18 cellular contexts compared by ENCODE assay signal in the genomic region with DNA sequence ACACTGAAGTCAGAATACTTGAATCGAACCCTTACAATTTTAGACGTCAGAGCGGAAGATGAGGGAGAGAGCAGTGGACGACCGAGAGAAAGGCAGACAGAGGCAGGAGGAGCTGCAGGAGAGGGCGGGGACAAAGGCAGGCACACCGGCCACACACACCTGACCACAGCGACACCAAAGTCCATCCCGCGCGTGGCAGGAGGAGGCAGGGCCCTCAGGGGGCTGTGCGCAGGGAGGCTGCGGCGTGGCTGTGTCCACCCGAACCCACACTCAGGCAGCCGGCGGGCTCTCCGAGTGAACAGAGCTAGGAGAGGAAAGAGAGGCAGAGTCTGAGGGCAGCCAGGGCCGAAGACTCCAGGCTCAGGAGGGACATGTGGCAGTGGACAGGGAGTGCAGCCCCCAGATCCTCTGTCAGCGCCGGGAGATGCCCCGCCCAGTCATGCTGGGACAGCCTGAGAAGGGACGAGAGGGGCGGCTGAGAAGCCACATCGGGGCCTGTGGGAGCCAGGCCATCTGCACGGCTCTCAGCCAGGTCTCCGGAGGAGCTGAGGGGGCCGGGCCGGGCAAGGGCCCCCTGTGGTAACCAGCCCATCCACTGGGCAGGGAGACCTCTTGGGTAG. TPM values are rescaled to one million over a fixed set of nuclear protein-coding genes. Genes with fewer than 3 reads are reported as not detected.
DNase-seq lines count a peak whose midpoint lies in the region; ATAC-seq and TF ChIP-seq lines count a peak whose summit lies in the region.
"Had no signal": no experiment of that assay in that cellular context is flagged by ENCODE, and none has a peak within 500 bp of the region (broad histone marks: within the 10 kb centered on the region; RNA-seq: fewer than 3 reads in every experiment).

No MANE protein-coding gene starts in this region.

- TF ChIP-seq CTCF in HCT116 (IDR thresholded peaks at IDR 0.05 in 2 of 3, conservative IDR thresholded peaks at IDR 0.05 in 1 of 3; ENCODE audit: borderline replicate concordance in 1 of 3, insufficient read depth in 1 of 3, low read depth in 2 of 3, low read length in 2 of 3) = no peak

- H3K27ac Mint-ChIP-seq in activated T-helper 17 cell treated with anti-CD3 and anti-CD28 coated beads, Interleukin-2, amount 50 U/mL, for 72 hours = peak overlapping the region; percentile 74
- H3K27ac Mint-ChIP-seq: activated T-helper 2 cell treated with anti-CD3 and anti-CD28 coated beads, Interferon-gamma antibody, Interleukin-2, Interleukin-4, amounts not matched to agents 10 μg/mL and 5 μg/mL and 100 μg/mL, durations not matched to agents 14 hours and 24 hours and 36 hours; T-helper 1 cell treated with Interleukin-12 subunit alpha and Interleukin-12 subunit beta and Interleukin-4 antibody, amounts not matched to agents 30 μg/mL and 1 μg/mL, for 36 hours had no signal

- 0 out of 2 replicates have a peak, but pooled peaks cover 5% of the 10 kb centered on the region for H4K20me1 ChIP-seq in HCT116 (ENCODE audit: insufficient read depth)

- H3K79me2 ChIP-seq in HCT116 (ENCODE audit: insufficient read depth, low read length) = peaks cover 56% of the 10 kb centered on the region

- no peak overlapping the region for H3K4me3 ChIP-seq in HCT116 (replicated peaks in 1 of 2; ENCODE audit: low read depth in 1 of 2, low read length in 2 of 2)
- no peak overlapping the region for H3K4me3 ChIP-seq in skin epidermis
- H3K4me3 ChIP-seq in HAP-1 = no peak overlapping the region

- RAD21 ChIA-PET in HCT116 (lab: Charles Lee; ENCODE audit: low non-redundant PET in 1 of 2, low total read pairs in 2 of 2, uncharacterized antibody in 2 of 2, unreplicated experiment in 2 of 2) = no interaction called here

- H3K27me3 Mint-ChIP-seq in activated T-helper 17 cell treated with anti-CD3 and anti-CD28 coated beads, Interleukin-2, amount 50 U/mL, for 72 hours = no peaks in the 10 kb centered on the region
- H3K27me3 Mint-ChIP-seq: naive thymus-derived CD8-positive, alpha-beta T cell had no signal

- H3K4me1 Mint-ChIP-seq in activated T-helper 17 cell treated with anti-CD3 and anti-CD28 coated beads, Interleukin-2, amount 50 U/mL, for 72 hours = peaks cover 16% of the 10 kb centered on the region

- POLR2A ChIA-PET in HCT116 (lab: Charles Lee) = no interaction called here

- H3K4me2 ChIP-seq in HCT116 (ENCODE audit: low read length) = no peak overlapping the region

- H2AFZ ChIP-seq in HCT116 (ENCODE audit: low read depth, low read length, poor library complexity, severe bottlenecking) = no peak overlapping the region

- CTCF ChIA-PET in HCT116 (lab: Charles Lee) = no interaction called here

- H3K9me3 ChIP-seq in HCT116 (ENCODE audit: control insufficient read depth in 1 of 2, insufficient read depth in 1 of 2, low read depth in 1 of 2, low read length in 2 of 2) (no peaks in the 10 kb centered on the region), HAP-1 (no peaks in the 10 kb centered on the region)

- TSS peak; percentile 39 for BruUV-seq in HCT116 (replicated peaks; lab: Mats Ljungman, UMichigan)

- TF ChIP-seq RAD21 in HCT116 (IDR thresholded peaks at IDR 0.05; ENCODE audit: low read depth) = no peak

- H3K36me3 Mint-ChIP-seq in activated T-helper 17 cell treated with anti-CD3 and anti-CD28 coated beads, Interleukin-2, amount 50 U/mL, for 72 hours (ENCODE audit: low read depth) = peaks cover 37% of the 10 kb centered on the region

- intact Hi-C loops in HCT116 (cut with micrococcal nuclease) (loop anchor here (10.0 kb wide), 1 partner anchor 67 kb away; no protein-coding TSS in a partner anchor), left colon (cut with DNase I, micrococcal nuclease) (no loop called here)

- TF ChIP-seq POLR2A in HCT116 (IDR thresholded peaks at IDR 0.05; ENCODE audit: borderline replicate concordance, extremely low read depth, insufficient read depth, insufficient read length) = no peak

- ATAC-seq in HCT116 = no peak
- ATAC-seq in activated T-helper 17 cell treated with anti-CD3 and anti-CD28 coated beads, Interleukin-2, amount 50 U/mL, for 72 hours (replicated peaks) = no peak
- ATAC-seq in left colon = peak; percentile 48
- no peak for ATAC-seq in GM18861 (IDR thresholded peaks at IDR 0.05; ENCODE audit: unreplicated experiment)
- ATAC-seq: left lobe of liver; naive thymus-derived CD8-positive, alpha-beta T cell had no signal

- no peaks in the 10 kb centered on the region for H3K9me2 ChIP-seq in HCT116 (ENCODE audit: insufficient read depth)

- in situ Hi-C loops in HAP-1 (cut with MboI; ENCODE audit: low sequenced_read_pairs) = no loop called here

- H3K27me3 ChIP-seq in HCT116 (ENCODE audit: insufficient read depth, low read length) = no peaks in the 10 kb centered on the region
- no peaks in the 10 kb centered on the region for H3K27me3 ChIP-seq in HAP-1 (ENCODE audit: low read depth)

- DNase-seq in HCT116 (ENCODE audit: low read depth, low spot score) (no peak), left colon (no peak), HAP-1 (ENCODE audit: low spot score in 2 of 2) (no peak), nucleus accumbens (lab: John Stamatoyannopoulos, UW) (no peak), NCI-H1436 treated with DMSO at 0.1 percent for 48 hours (lab: John Stamatoyannopoulos, UW) (no peak)
- DNase-seq: EL; MM.1S; NCI-H187; NCI-H446 treated with DMSO at 0.1 percent for 48 hours; NK-92 treated with Interleukin-12 subunit alpha and Interleukin-12 subunit beta, amount 100 ng/mL, for 24 hours; stimulated activated CD4-positive, alpha-beta T cell treated with anti-CD3 and anti-CD28 coated beads, Interleukin-2, amount 100 ng/mL, for 24 hours had no signal

- no peaks in the 10 kb centered on the region for H3K9me3 Mint-ChIP-seq in activated T-helper 17 cell treated with anti-CD3 and anti-CD28 coated beads, Interleukin-2, amount 50 U/mL, for 72 hours
- H3K9me3 Mint-ChIP-seq: activated T-helper 2 cell treated with anti-CD3 and anti-CD28 coated beads, Interferon-gamma antibody, Interleukin-2, Interleukin-4, amounts not matched to agents 10 μg/mL and 5 μg/mL and 100 μg/mL, durations not matched to agents 14 hours and 24 hours and 36 hours; naive thymus-derived CD8-positive, alpha-beta T cell; T-helper 1 cell treated with Interleukin-12 subunit alpha and Interleukin-12 subunit beta and Interleukin-4 antibody, amounts not matched to agents 30 μg/mL and 1 μg/mL, for 36 hours had no signal

- H3K36me3 ChIP-seq in HCT116 (ENCODE audit: control insufficient read depth in 1 of 2, insufficient read depth in 2 of 2, low read length in 2 of 2) = peaks cover 0 to 7% of the 10 kb centered on the region in 2 experiments; a peak in 2 of 4 replicates
- H3K36me3 ChIP-seq in HAP-1 (replicated peaks) = peaks cover 16% of the 10 kb centered on the region

- no peak overlapping the region for H3K27ac ChIP-seq in HCT116 (ENCODE audit: low read depth, low read length)
- H3K27ac ChIP-seq in skin epidermis = peak overlapping the region in 13 of 21 experiments; percentile 13 to 79 (median 58)

- H3K4me1 ChIP-seq in HCT116 (ENCODE audit: control insufficient read depth in 1 of 2, insufficient read depth in 2 of 2, low read length in 2 of 2) (no peaks in the 10 kb centered on the region), HAP-1 (no peaks in the 10 kb centered on the region)

- no peak overlapping the region for H3K9ac ChIP-seq in HCT116 (ENCODE audit: low read length)

- no peak overlapping the region for H3K4me3 Mint-ChIP-seq in activated T-helper 17 cell treated with anti-CD3 and anti-CD28 coated beads, Interleukin-2, amount 50 U/mL, for 72 hours
- H3K4me3 Mint-ChIP-seq: T-helper 1 cell treated with Interleukin-12 subunit alpha and Interleukin-12 subunit beta and Interleukin-4 antibody, amounts not matched to agents 30 μg/mL and 1 μg/mL, for 36 hours had no signal

TF ChIP-seq in HCT116, 20 proteins besides CTCF, POLR2A, EP300 and RAD21:
- TF ChIP-seq, protein P1, sequence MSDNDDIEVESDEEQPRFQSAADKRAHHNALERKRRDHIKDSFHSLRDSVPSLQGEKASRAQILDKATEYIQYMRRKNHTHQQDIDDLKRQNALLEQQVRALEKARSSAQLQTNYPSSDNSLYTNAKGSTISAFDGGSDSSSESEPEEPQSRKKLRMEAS (IDR thresholded peaks at IDR 0.05) = no peak
- TF ChIP-seq ATF3 (IDR thresholded peaks at IDR 0.05) (no peak), SRF (IDR thresholded peaks at IDR 0.05; ENCODE audit: low read depth) (no peak), JUND (IDR thresholded peaks at IDR 0.05) (no peak), CEBPB (IDR thresholded peaks at IDR 0.05; ENCODE audit: low read depth) (no peak)

RNA-seq across cellular contexts. Expression of gene GAK, which starts 20.1 kb away (rescaled TPM):
- 123 TPM for total RNA-seq in HCT116 (2021; ENCODE audit: unreplicated experiment)
- polyA plus RNA-seq in HCT116 (2012) = 69.3 and 74.1 TPM in 2 replicates
- 100 to 1,000 TPM; 108 to 129 TPM for total RNA-seq in activated T-helper 17 cell treated with anti-CD3 and anti-CD28 coated beads, Interleukin-2, amount 50 U/mL, for 72 hours
- 100 to 1,000 TPM; 197 to 265 TPM for total RNA-seq in left colon

RNA-seq across cellular contexts. Expression of gene TMEM175, which starts 20.3 kb away (rescaled TPM):
- total RNA-seq in HCT116 (2021; ENCODE audit: unreplicated experiment) = 17.5 TPM
- polyA plus RNA-seq in HCT116 (2012) = 19.1 and 21.9 TPM in 2 replicates
- 1 to 10 TPM; 6.5 to 10.0 TPM for total RNA-seq in activated T-helper 17 cell treated with anti-CD3 and anti-CD28 coated beads, Interleukin-2, amount 50 U/mL, for 72 hours
- 10 to 100 TPM; 21.4 to 28.6 TPM for total RNA-seq in left colon
